ENCODE assay signal across 24 cellular contexts in genomic region chr3:127949446-127949845, GRCh38. TPM values are rescaled to one million over a fixed set of nuclear protein-coding genes. Genes with fewer than 3 reads are reported as not detected.
"Had no signal": no experiment of that assay in that cellular context is flagged by ENCODE, and none has a peak within 500 bp of the region (broad histone marks: within the 10 kb centered on the region; RNA-seq: fewer than 3 reads in every experiment).

No MANE protein-coding gene starts in this region.

- H3K36me3 ChIP-seq: colonic mucosa, neutrophil, pancreas, right lobe of liver had no signal

- H3K27me3 ChIP-seq: colonic mucosa, gastroesophageal sphincter, pancreas, right lobe of liver, testis, tibial artery had no signal

- DNase-seq: colonic mucosa; effector CD8-positive, alpha-beta T cell; endodermal cell; hypothalamus; immature natural killer cell; islet precursor cell; kidney glomerular epithelial cell; natural killer cell; pancreas; right lobe of liver; stimulated activated CD4-positive, alpha-beta T cell treated with anti-CD3 and anti-CD28 coated beads, Interleukin-4, amount 100 ng/mL, for 4 hours; stimulated activated naive CD8-positive, alpha-beta T cell treated with anti-CD3 and anti-CD28 coated beads, Interleukin-15, Interleukin-2, amounts not matched to agents 100 U/mL and 50 U/mL, for 24 hours; substantia nigra; testis; tibial artery had no signal

- H3K4me3 ChIP-seq: colonic mucosa, gastroesophageal sphincter, lung, pancreas, right lobe of liver, testis, tibial artery had no signal

- H3K9me3 ChIP-seq: colonic mucosa, gastroesophageal sphincter, neutrophil, pancreas, right lobe of liver, testis, tibial artery had no signal

- ATAC-seq: esophagus mucosa; gastroesophageal sphincter; natural killer cell; pancreas; right lobe of liver; stimulated activated memory B cell treated with anti-CD40 and anti-IgM and Interleukin-4, amounts not matched to agents 10 μg/mL and 1 μg/mL and 100 μg/mL, for 72 hours; stimulated activated naive CD8-positive, alpha-beta T cell treated with anti-CD3 and anti-CD28 coated beads, Interleukin-15, Interleukin-2, amounts not matched to agents 100 U/mL and 50 U/mL, for 24 hours had no signal

- H3K4me1 ChIP-seq: colonic mucosa, pancreas, right lobe of liver, testis had no signal

- H3K27ac ChIP-seq: colonic mucosa, epithelial cell of prostate, gastroesophageal sphincter, neutrophil, pancreas, right lobe of liver, testis, tibial artery had no signal

RNA-seq across cellular contexts. Expression of gene KBTBD12, which starts 34.4 kb away (rescaled TPM):
- total RNA-seq: chondrocyte, esophagus mucosa, mononuclear cell, neural crest cell had no signal
